ENCODE assay signal across 8 cellular contexts in genomic region chr12:12327802-12328201, GRCh38. TPM values are rescaled to one million over a fixed set of nuclear protein-coding genes. Genes with fewer than 3 reads are reported as not detected.
DNase-seq lines count a peak whose midpoint lies in the region; ATAC-seq and TF ChIP-seq lines count a peak whose summit lies in the region.

No MANE protein-coding gene starts in this region.

- H3K27me3 Mint-ChIP-seq in GM23338 (ENCODE audit: insufficient read depth, low read depth, poor library complexity): peaks cover 14% of the 10 kb centered on the region
- H3K27me3 Mint-ChIP-seq in immature natural killer cell (ENCODE audit: low read depth in 3 of 3): peaks cover 7 to 8% (median 8%) of the 10 kb centered on the region in 3 donors

- H3K27ac ChIP-seq in GM23338 (ENCODE audit: low read depth) (no peak overlapping the region), subcutaneous abdominal adipose tissue (ENCODE audit: low read depth, low read length) (peak overlapping the region; percentile 16)

- in situ Hi-C loops in astrocyte of the cerebellum (cut with HindIII; ENCODE audit: low sequenced_read_pairs): loop anchor here (5.0 to 25.0 kb wide), 3 partner anchors 63 to 241 kb away; partner anchors contain the start of gene LRP6

- H3K27ac Mint-ChIP-seq in GM23338 (no peak overlapping the region), immature natural killer cell (peak overlapping the region in 1 of 6 donors; percentile 55)

- H3K9me2 ChIP-seq in GM23338 (ENCODE audit: insufficient read depth): no peaks in the 10 kb centered on the region

- no peaks in the 10 kb centered on the region for H3K79me2 ChIP-seq in GM23338 (replicated peaks; ENCODE audit: insufficient read depth)

- peaks cover 19% of the 10 kb centered on the region; the same call in 1 of the 2 replicates for H3K4me1 ChIP-seq in GM23338 (ENCODE audit: insufficient read depth)
- H3K4me1 ChIP-seq in subcutaneous abdominal adipose tissue (ENCODE audit: control insufficient read depth in 5 of 5, insufficient read depth in 5 of 5, low read length in 5 of 5): peaks cover 0 to 8% (median 2%) of the 10 kb centered on the region in 5 donors

- DNase-seq in COLO829 (ENCODE audit: low spot score): peak; percentile 66
- DNase-seq in GM23338 (ENCODE audit: low spot score): peak; percentile 88
- DNase-seq in NCI-H510A treated with DMSO at 0.1 percent for 48 hours (lab: John Stamatoyannopoulos, UW): peak; percentile 76
- peak; percentile 61 for DNase-seq in astrocyte of the cerebellum (ENCODE audit: low read depth)
- DNase-seq in immature natural killer cell: peak; percentile 25 to 45 (median 41)
- DNase-seq in T-helper 9 cell: no peak

- H4K20me1 ChIP-seq in GM23338 (replicated peaks; ENCODE audit: insufficient read depth): no peaks in the 10 kb centered on the region

- H2AFZ ChIP-seq in GM23338: no peak overlapping the region

- H3K9me3 Mint-ChIP-seq in GM23338 (peaks cover 4% of the 10 kb centered on the region; the same call in 2 of the 3 replicates), immature natural killer cell (no peaks in the 10 kb centered on the region)

- no peak overlapping the region for H3K4me2 ChIP-seq in GM23338

- TF ChIP-seq CTCF in GM23338 (conservative IDR thresholded peaks at IDR 0.05; ENCODE audit: low read depth in 2 of 2) (peak; percentile 73 to 87), astrocyte of the cerebellum (IDR thresholded peaks at IDR 0.05; ENCODE audit: low read depth, low read length, missing control alignments) (peak; percentile 55)

- H3K9me3 ChIP-seq in subcutaneous abdominal adipose tissue (ENCODE audit: control insufficient read depth in 5 of 5, low read length in 5 of 5): no peaks in the 10 kb centered on the region

- H3K9ac ChIP-seq in subcutaneous abdominal adipose tissue (ENCODE audit: low read length in 5 of 5): no peak overlapping the region

- H3K27me3 ChIP-seq in GM23338 (ENCODE audit: insufficient read depth) (no peaks in the 10 kb centered on the region), subcutaneous abdominal adipose tissue (ENCODE audit: control insufficient read depth in 5 of 5, insufficient read depth in 4 of 5, low read length in 5 of 5) (no peaks in the 10 kb centered on the region)

- no peaks in the 10 kb centered on the region for H3K36me3 ChIP-seq in GM23338 (ENCODE audit: insufficient read depth)
- peaks cover 0 to 8% (median 5%) of the 10 kb centered on the region in 5 donors for H3K36me3 ChIP-seq in subcutaneous abdominal adipose tissue (ENCODE audit: control insufficient read depth in 5 of 5, insufficient read depth in 5 of 5, low read length in 5 of 5)

- H3K4me1 Mint-ChIP-seq in GM23338: peaks cover 14% of the 10 kb centered on the region
- peaks cover 6 to 7% of the 10 kb centered on the region in 2 donors for H3K4me1 Mint-ChIP-seq in immature natural killer cell

- H3K4me3 Mint-ChIP-seq in GM23338 (no peak overlapping the region), immature natural killer cell (no peak overlapping the region)

- H3F3A ChIP-seq in GM23338 (replicated peaks; ENCODE audit: low read depth): 0 out of 2 replicates have a peak, but pooled peaks cover 3% of the 10 kb centered on the region

- ATAC-seq in GM23338 (no peak; the same call in 2 of the 3 replicates), GM21390 (IDR thresholded peaks at IDR 0.05; ENCODE audit: unreplicated experiment) (no peak)

- H3K36me3 Mint-ChIP-seq in GM23338 (ENCODE audit: low read depth) (0 out of 3 replicates have a peak, but pooled peaks cover 5% of the 10 kb centered on the region), immature natural killer cell (no peaks in the 10 kb centered on the region)

- H3K4me3 ChIP-seq in GM23338 (no peak overlapping the region), astrocyte of the cerebellum (ENCODE audit: low read depth, low read length) (no peak overlapping the region), subcutaneous abdominal adipose tissue (ENCODE audit: low read depth in 1 of 5, low read length in 5 of 5) (no peak overlapping the region)

TF ChIP-seq in GM23338, 12 proteins besides CTCF, POLR2A, EP300 and RAD21 (continues in another document):
- TF ChIP-seq NANOG (IDR thresholded peaks at IDR 0.05; ENCODE audit: borderline replicate concordance) (no peak), REST (IDR thresholded peaks at IDR 0.05; ENCODE audit: unreplicated experiment) (no peak), STAT1 (IDR thresholded peaks at IDR 0.05; ENCODE audit: unreplicated experiment) (no peak), EZH2phosphoT487 (IDR thresholded peaks at IDR 0.05; ENCODE audit: unreplicated experiment) (no peak), JUNB (IDR thresholded peaks at IDR 0.05; ENCODE audit: unreplicated experiment) (no peak), CREB1 (CRISPR knock-in tag; IDR thresholded peaks at IDR 0.05; ENCODE audit: low read depth) (no peak), POLR2AphosphoS5 (IDR thresholded peaks at IDR 0.05; ENCODE audit: low read depth) (no peak), EZH2 (IDR thresholded peaks at IDR 0.05; ENCODE audit: low read depth, unreplicated experiment) (no peak)

RNA-seq across cellular contexts. Expression of gene MANSC1, which starts 22.2 kb away (rescaled TPM):
- 4.0 and 5.1 TPM in 2 replicates for total RNA-seq in GM23338 (2014; rRNA removed; shearing (Covaris generic))
- polyA plus RNA-seq in GM23338 (2016; fragmentation: Nextera tagmentation; extraction: Ambion mirVana) (4.4 and 5.8 TPM in 2 replicates), immature natural killer cell (under 1 TPM in 2 of 3 donors, not detected in 1; 0.09 to 0.77 TPM)

RNA-seq across cellular contexts. Expression of gene BORCS5, which starts 29.1 kb away (rescaled TPM):
- total RNA-seq in GM23338 (2014; rRNA removed; shearing (Covaris generic)): 12.6 and 13.7 TPM in 2 replicates
- polyA plus RNA-seq in GM23338 (2016; fragmentation: Nextera tagmentation; extraction: Ambion mirVana) (11.3 and 14.5 TPM in 2 replicates), immature natural killer cell (10 to 100 TPM; 16.7 to 34.5 (median 25.6) TPM)
